In genomic region chr7:32892521-32893224, GRCh38 we compare ENCODE assay signal across 8 cellular contexts. TPM values are rescaled to one million over a fixed set of nuclear protein-coding genes. Genes with fewer than 3 reads are reported as not detected.
DNase-seq lines count a peak whose midpoint lies in the region; ATAC-seq and TF ChIP-seq lines count a peak whose summit lies in the region.

No MANE protein-coding gene starts in this region.

- H3K4me3 ChIP-seq in fibroblast of lung (replicated peaks in 1 of 4; ENCODE audit: control extremely low read depth in 1 of 4, insufficient read depth in 1 of 4, low read depth in 3 of 4, low read length in 4 of 4): peak overlapping the region; percentile 39 to 78 (median 56)
- peak overlapping the region; percentile 87 for H3K4me3 ChIP-seq in naive thymus-derived CD4-positive, alpha-beta T cell (ENCODE audit: low read length)

- H3K4me3 Mint-ChIP-seq in activated T-helper 1 cell treated with anti-CD3 and anti-CD28 coated beads, Interleukin-12 subunit alpha, Interleukin-12 subunit beta, Interleukin-2, Interleukin-4 antibody, amounts not matched to agents 30 ng/mL and 10 ng/mL and 1 ng/mL, durations not matched to agents 14 hours and 24 hours and 36 hours: peak overlapping the region; percentile 90
- peak overlapping the region; percentile 89 to 97 (median 95) for H3K4me3 Mint-ChIP-seq in naive thymus-derived CD4-positive, alpha-beta T cell
- H3K4me3 Mint-ChIP-seq in stimulated activated naive CD8-positive, alpha-beta T cell treated with anti-CD3 and anti-CD28 coated beads, Interleukin-15, amount 100 ng/mL, for 72 hours: peak overlapping the region; percentile 97 to 98

- no peaks in the 10 kb centered on the region for H3K27me3 ChIP-seq in fibroblast of lung (ENCODE audit: control insufficient read depth, insufficient read depth, low read length)
- no peaks in the 10 kb centered on the region for H3K27me3 ChIP-seq in naive thymus-derived CD4-positive, alpha-beta T cell (ENCODE audit: control insufficient read depth in 2 of 2, insufficient read depth in 2 of 2, low read length in 2 of 2)

- CTCF ChIA-PET in naive thymus-derived CD4-positive, alpha-beta T cell (lab: Charles Lee): interaction anchor here (1.0 to 5.0 kb wide), 4 partner anchors 12 to 403 kb away, joined by 5 to 21 read pairs (median 12); partner anchors contain the start of gene LSM5

- peaks cover 2% of the 10 kb centered on the region for H3K27me3 Mint-ChIP-seq in activated T-helper 1 cell treated with anti-CD3 and anti-CD28 coated beads, Interleukin-12 subunit alpha, Interleukin-12 subunit beta, Interleukin-2, Interleukin-4 antibody, amounts not matched to agents 30 ng/mL and 10 ng/mL and 1 ng/mL, durations not matched to agents 14 hours and 24 hours and 36 hours (ENCODE audit: insufficient read depth)
- peaks cover 0 to 2% (median 0%) of the 10 kb centered on the region in 5 donors for H3K27me3 Mint-ChIP-seq in naive thymus-derived CD4-positive, alpha-beta T cell
- H3K27me3 Mint-ChIP-seq in stimulated activated naive CD8-positive, alpha-beta T cell treated with anti-CD3 and anti-CD28 coated beads, Interleukin-15, amount 100 ng/mL, for 72 hours: no peaks in the 10 kb centered on the region

- ATAC-seq in HG03442 (IDR thresholded peaks at IDR 0.05; ENCODE audit: unreplicated experiment) (peak; percentile 4), HG02973 (IDR thresholded peaks at IDR 0.05; ENCODE audit: unreplicated experiment) (no peak)
- ATAC-seq in naive thymus-derived CD4-positive, alpha-beta T cell: peak; percentile 1
- ATAC-seq in stimulated activated naive CD8-positive, alpha-beta T cell treated with anti-CD3 and anti-CD28 coated beads, Interleukin-15, amount 100 ng/mL, for 72 hours: peak; percentile 64

- H3K4me1 ChIP-seq in fibroblast of lung (ENCODE audit: control insufficient read depth, extremely low read depth, insufficient read depth, low read length): peaks cover 7% of the 10 kb centered on the region
- H3K4me1 ChIP-seq in naive thymus-derived CD4-positive, alpha-beta T cell (ENCODE audit: control insufficient read depth in 2 of 2, insufficient read depth in 2 of 2, low read length in 2 of 2): peaks cover 23 to 25% of the 10 kb centered on the region in 2 donors

- peak overlapping the region; percentile 79 for H3K9ac ChIP-seq in fibroblast of lung (ENCODE audit: insufficient read depth, low read length)

- no peaks in the 10 kb centered on the region for H4K20me1 ChIP-seq in fibroblast of lung (ENCODE audit: control insufficient read depth, extremely low read depth, insufficient read depth, low read length)

- DNase-seq in GM13976 (ENCODE audit: low spot score): peak; percentile 32
- DNase-seq in OCI-M1 (lab: John Stamatoyannopoulos, UW): peak; percentile 79
- DNase-seq in activated T-helper 1 cell treated with anti-CD3 and anti-CD28 coated beads, Interleukin-12 subunit alpha, Interleukin-12 subunit beta, Interleukin-2, Interleukin-4 antibody, amounts not matched to agents 30 ng/mL and 10 ng/mL and 1 ng/mL, durations not matched to agents 14 hours and 24 hours and 36 hours (ENCODE audit: low spot score): peak; percentile 38
- peak; percentile 64 to 66 for DNase-seq in fibroblast of lung (ENCODE audit: low read depth in 2 of 2)
- DNase-seq in naive thymus-derived CD4-positive, alpha-beta T cell: peak; percentile 39 to 68 (median 60)
- peak; percentile 65 to 67 for DNase-seq in stimulated activated naive CD8-positive, alpha-beta T cell treated with anti-CD3 and anti-CD28 coated beads, Interleukin-15, amount 100 ng/mL, for 72 hours

- H3K36me3 Mint-ChIP-seq in activated T-helper 1 cell treated with anti-CD3 and anti-CD28 coated beads, Interleukin-12 subunit alpha, Interleukin-12 subunit beta, Interleukin-2, Interleukin-4 antibody, amounts not matched to agents 30 ng/mL and 10 ng/mL and 1 ng/mL, durations not matched to agents 14 hours and 24 hours and 36 hours (ENCODE audit: low read depth): peaks cover 14% of the 10 kb centered on the region
- H3K36me3 Mint-ChIP-seq in naive thymus-derived CD4-positive, alpha-beta T cell: peaks cover 0 to 9% (median 4%) of the 10 kb centered on the region in 5 donors

- peak overlapping the region; percentile 91 for H3K27ac ChIP-seq in fibroblast of lung (ENCODE audit: insufficient read depth, low read length)
- peak overlapping the region; percentile 97 for H3K27ac ChIP-seq in naive thymus-derived CD4-positive, alpha-beta T cell (ENCODE audit: low read depth, low read length)

- no peaks in the 10 kb centered on the region for H3K36me3 ChIP-seq in fibroblast of lung (ENCODE audit: control insufficient read depth, insufficient read depth, low read length)
- no peaks in the 10 kb centered on the region for H3K36me3 ChIP-seq in naive thymus-derived CD4-positive, alpha-beta T cell (ENCODE audit: control insufficient read depth in 2 of 3, insufficient read depth in 3 of 3, low read length in 3 of 3)

- POLR2A ChIA-PET in naive thymus-derived CD4-positive, alpha-beta T cell (lab: Charles Lee): interaction anchor here (0.9 to 6.4 kb wide), 12 partner anchors 8 to 397 kb away, joined by 3 to 78 read pairs (median 6); partner anchors contain the start of genes AVL9 and NT5C3A

- peak overlapping the region; percentile 33 for H2AFZ ChIP-seq in fibroblast of lung (ENCODE audit: low read length)

- H3K79me2 ChIP-seq in fibroblast of lung (ENCODE audit: control insufficient read depth, insufficient read depth, low read length): peaks cover 34% of the 10 kb centered on the region

- H3K27ac Mint-ChIP-seq in activated T-helper 1 cell treated with anti-CD3 and anti-CD28 coated beads, Interleukin-12 subunit alpha, Interleukin-12 subunit beta, Interleukin-2, Interleukin-4 antibody, amounts not matched to agents 30 ng/mL and 10 ng/mL and 1 ng/mL, durations not matched to agents 14 hours and 24 hours and 36 hours: peak overlapping the region; percentile 95
- peak overlapping the region; percentile 97 to 100 (median 99) for H3K27ac Mint-ChIP-seq in naive thymus-derived CD4-positive, alpha-beta T cell
- H3K27ac Mint-ChIP-seq in stimulated activated naive CD8-positive, alpha-beta T cell treated with anti-CD3 and anti-CD28 coated beads, Interleukin-15, amount 100 ng/mL, for 72 hours: peak overlapping the region; percentile 99 to 100

- in situ Hi-C loops in GM13976 (cut with MboI; ENCODE audit: low sequenced_read_pairs, unreplicated experiment): no loop called here

- no peaks in the 10 kb centered on the region for H3K9me3 ChIP-seq in fibroblast of lung (ENCODE audit: control insufficient read depth, insufficient read depth, low read depth, low read length)
- no peaks in the 10 kb centered on the region for H3K9me3 ChIP-seq in naive thymus-derived CD4-positive, alpha-beta T cell (ENCODE audit: control insufficient read depth in 2 of 3, low read length in 3 of 3)

- no peak for TF ChIP-seq CTCF in GM13976 (IDR thresholded peaks at IDR 0.05; ENCODE audit: borderline replicate concordance, control extremely low read depth, extremely low read depth, insufficient read depth, missing control alignments)
- TF ChIP-seq CTCF in fibroblast of lung (conservative IDR thresholded peaks at IDR 0.05 in 1 of 2, IDR thresholded peaks at IDR 0.05 in 1 of 2; ENCODE audit: low read depth in 1 of 2, low read length in 2 of 2): no peak

- H3K9me3 Mint-ChIP-seq in activated T-helper 1 cell treated with anti-CD3 and anti-CD28 coated beads, Interleukin-12 subunit alpha, Interleukin-12 subunit beta, Interleukin-2, Interleukin-4 antibody, amounts not matched to agents 30 ng/mL and 10 ng/mL and 1 ng/mL, durations not matched to agents 14 hours and 24 hours and 36 hours: no peaks in the 10 kb centered on the region
- H3K9me3 Mint-ChIP-seq in naive thymus-derived CD4-positive, alpha-beta T cell: peaks cover 0 to 3% (median 0%) of the 10 kb centered on the region in 11 donors
- H3K9me3 Mint-ChIP-seq in stimulated activated naive CD8-positive, alpha-beta T cell treated with anti-CD3 and anti-CD28 coated beads, Interleukin-15, amount 100 ng/mL, for 72 hours: no peaks in the 10 kb centered on the region

- intact Hi-C loops in activated T-helper 1 cell treated with anti-CD3 and anti-CD28 coated beads, Interleukin-12 subunit alpha, Interleukin-12 subunit beta, Interleukin-2, Interleukin-4 antibody, amounts not matched to agents 30 ng/mL and 10 ng/mL and 1 ng/mL, durations not matched to agents 14 hours and 24 hours and 36 hours (cut with micrococcal nuclease): loop anchor here (1.0 to 2.0 kb wide), 7 partner anchors 13 to 402 kb away; partner anchors contain the start of genes AVL9 and LSM5
- intact Hi-C loops in naive thymus-derived CD4-positive, alpha-beta T cell (cut with micrococcal nuclease): loop anchor here (1.0 to 5.0 kb wide), 9 partner anchors 13 to 402 kb away; partner anchors contain the start of genes AVL9 (in 2 of the 2), BBS9 (in 2 of the 2), LSM5 (in 1 of the 2) and RP9 (in 1 of the 2)

- H3K4me1 Mint-ChIP-seq in activated T-helper 1 cell treated with anti-CD3 and anti-CD28 coated beads, Interleukin-12 subunit alpha, Interleukin-12 subunit beta, Interleukin-2, Interleukin-4 antibody, amounts not matched to agents 30 ng/mL and 10 ng/mL and 1 ng/mL, durations not matched to agents 14 hours and 24 hours and 36 hours (ENCODE audit: low read depth): peaks cover 54% of the 10 kb centered on the region
- H3K4me1 Mint-ChIP-seq in naive thymus-derived CD4-positive, alpha-beta T cell: peaks cover 24 to 53% (median 40%) of the 10 kb centered on the region in 7 donors
- H3K4me1 Mint-ChIP-seq in stimulated activated naive CD8-positive, alpha-beta T cell treated with anti-CD3 and anti-CD28 coated beads, Interleukin-15, amount 100 ng/mL, for 72 hours: peaks cover 43% of the 10 kb centered on the region

- peak overlapping the region; percentile 77 for H3K4me2 ChIP-seq in fibroblast of lung (ENCODE audit: extremely low read depth, insufficient read depth, low read length)

RNA-seq across cellular contexts. Expression of gene KBTBD2, which starts 1.1 kb away (rescaled TPM):
- 29.0 and 34.0 TPM in 2 replicates for total RNA-seq in activated T-helper 1 cell treated with anti-CD3 and anti-CD28 coated beads, Interleukin-12 subunit alpha, Interleukin-12 subunit beta, Interleukin-2, Interleukin-4 antibody, amounts not matched to agents 30 ng/mL and 10 ng/mL and 1 ng/mL, durations not matched to agents 14 hours and 24 hours and 36 hours
- total RNA-seq in fibroblast of lung: 29.2 and 35.7 TPM in 2 replicates
- polyA plus RNA-seq in fibroblast of lung: 22.3 and 26.7 TPM in 2 replicates
- 15.4 and 16.0 TPM in 2 replicates for polyA plus RNA-seq in fibroblast of lung (2012)
- polyA minus RNA-seq in fibroblast of lung (ENCODE audit: low replicate concordance): 3.7 and 7.6 TPM in 2 replicates
- 100 to 1,000 TPM in 2 of 5 experiments, 10 to 100 TPM in 3; 46.8 to 116 (median 66.3) TPM for total RNA-seq in naive thymus-derived CD4-positive, alpha-beta T cell
- 10 to 100 TPM; 18.4 to 22.5 TPM for polyA plus RNA-seq in naive thymus-derived CD4-positive, alpha-beta T cell
